Comparison of ENCODE assay signal across 23 cellular contexts in the genomic region with DNA sequence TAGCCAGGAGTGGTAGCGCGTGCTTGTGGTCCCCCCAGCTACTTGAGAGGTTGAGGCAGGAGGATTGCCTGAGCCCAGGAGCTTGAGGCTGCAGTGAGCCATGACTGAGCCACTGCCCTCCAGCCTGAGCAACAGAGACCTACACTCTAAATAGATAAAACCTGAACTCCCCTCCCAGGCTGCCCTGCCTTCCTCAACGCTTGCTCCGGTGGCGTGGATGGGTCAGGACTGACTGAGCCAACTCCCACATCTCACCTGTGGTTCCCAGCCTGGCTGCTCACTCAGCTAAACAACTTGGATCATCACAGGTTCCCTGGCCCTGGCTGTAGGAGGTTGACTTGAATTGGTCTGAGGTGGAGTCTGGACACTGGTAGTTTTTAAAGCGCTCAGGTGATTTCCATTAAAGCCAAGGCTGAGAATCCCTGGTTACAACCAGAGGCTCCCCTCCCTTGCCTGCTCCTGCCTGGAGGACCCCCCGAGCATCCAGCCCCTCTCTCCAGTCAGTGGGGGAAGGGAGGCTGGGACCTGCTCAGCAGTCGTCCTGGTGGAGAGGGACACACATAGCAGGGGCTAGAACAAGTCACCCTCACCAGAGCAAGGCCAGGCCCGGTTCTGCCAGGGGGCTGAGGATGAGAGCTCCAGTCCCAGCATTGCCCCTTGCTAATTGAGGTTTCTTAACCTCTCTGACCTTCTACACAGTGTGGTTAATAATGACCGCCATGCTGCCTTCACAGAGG. TPM values are rescaled to one million over a fixed set of nuclear protein-coding genes. Genes with fewer than 3 reads are reported as not detected.
DNase-seq lines count a peak whose midpoint lies in the region; ATAC-seq, FAIRE-seq and TF ChIP-seq lines count a peak whose summit lies in the region.
"Had no signal": no experiment of that assay in that cellular context is flagged by ENCODE, and none has a peak within 500 bp of the region (broad histone marks: within the 10 kb centered on the region; RNA-seq: fewer than 3 reads in every experiment).

No MANE protein-coding gene starts in this region.

- FAIRE-seq in GM12878 (lab: Jason Lieb, UNC), result peak; percentile 23
- FAIRE-seq in kidney (lab: Jason Lieb, UNC), result no peak
- FAIRE-seq: GM18507, keratinocyte had no signal

- H3K36me3 ChIP-seq in GM23338 (ENCODE audit: insufficient read depth) (no peaks in the 10 kb centered on the region), GM12878 (ENCODE audit: control insufficient read depth in 2 of 2, insufficient read depth in 2 of 2, low read length in 1 of 2) (no peaks in the 10 kb centered on the region), kidney (ENCODE audit: control insufficient read depth in 1 of 2, insufficient read depth in 2 of 2, low read length in 2 of 2) (no peaks in the 10 kb centered on the region), OCI-LY7 (ENCODE audit: insufficient read depth, low read length) (no peaks in the 10 kb centered on the region)
- H3K36me3 ChIP-seq: right lobe of liver, suprapubic skin had no signal

- H2AFZ ChIP-seq in GM23338 (no peak overlapping the region), GM12878 (ENCODE audit: control insufficient read depth, low read depth, low read length) (no peak overlapping the region), OCI-LY7 (ENCODE audit: low read length) (no peak overlapping the region)

- SMC1A ChIA-PET in GM12878 (lab: Charles Lee; ENCODE audit: uncharacterized antibody, unreplicated experiment), result no interaction called here

- no peaks in the 10 kb centered on the region for H3K4me1 ChIP-seq in GM23338 (ENCODE audit: insufficient read depth)
- peaks cover 26% of the 10 kb centered on the region for H3K4me1 ChIP-seq in GM12878 (ENCODE audit: control insufficient read depth, insufficient read depth, low read length)
- peaks cover 5 to 10% of the 10 kb centered on the region in 2 donors for H3K4me1 ChIP-seq in kidney (ENCODE audit: control insufficient read depth in 1 of 2, insufficient read depth in 1 of 2, low read depth in 1 of 2, low read length in 2 of 2)
- peaks cover 16% of the 10 kb centered on the region for H3K4me1 ChIP-seq in OCI-LY7 (ENCODE audit: insufficient read depth, low read length, poor library complexity, severe bottlenecking)
- H3K4me1 ChIP-seq: right lobe of liver had no signal

- POLR2A ChIA-PET in GM12878 (lab: Charles Lee) (no interaction called here), OCI-LY7 (lab: Charles Lee) (no interaction called here)

- ATAC-seq in GM23338, result peak; percentile 42
- ATAC-seq in GM12878, result no peak
- ATAC-seq in HG03565 (IDR thresholded peaks at IDR 0.05; ENCODE audit: unreplicated experiment), result no peak
- ATAC-seq: esophagus mucosa, right lobe of liver had no signal

- H3K4me3 ChIP-seq in AG09309 (ENCODE audit: control insufficient read depth, low read depth, low read length) (no peak overlapping the region), GM23338 (no peak overlapping the region), GM12878 (no peak overlapping the region), kidney (ENCODE audit: low read length in 2 of 2) (no peak overlapping the region), OCI-LY7 (ENCODE audit: low read depth, low read length, poor library complexity, severe bottlenecking) (no peak overlapping the region)
- H3K4me3 ChIP-seq: coronary artery, right lobe of liver, suprapubic skin had no signal

- no peak for TF ChIP-seq POLR2A in GM12878 (IDR thresholded peaks at IDR 0.05; ENCODE audit: low read depth, low read length)

- in situ Hi-C loops in GM12878 (cut with MboI), result no loop called here

- no peak overlapping the region for H3K4me3 Mint-ChIP-seq in GM23338

- H3K4me2 ChIP-seq in GM23338 (no peak overlapping the region), GM12878 (ENCODE audit: control insufficient read depth, insufficient read depth) (no peak overlapping the region), OCI-LY7 (ENCODE audit: low read length) (no peak overlapping the region)

- TF ChIP-seq EP300 in GM12878 (IDR thresholded peaks at IDR 0.05; ENCODE audit: borderline replicate concordance in 1 of 2, control insufficient read depth in 1 of 2, low read depth in 2 of 2, low read length in 2 of 2), result no peak

- peaks cover 27% of the 10 kb centered on the region for H3K4me1 Mint-ChIP-seq in GM23338

- H3K9me3 ChIP-seq in GM12878 (replicated peaks; ENCODE audit: control insufficient read depth, insufficient read depth, low read length), result no peaks in the 10 kb centered on the region; the same call in 2 of the 3 replicates
- H3K9me3 ChIP-seq in kidney (ENCODE audit: control insufficient read depth in 1 of 2, low read length in 2 of 2), result no peaks in the 10 kb centered on the region
- H3K9me3 ChIP-seq in OCI-LY7 (ENCODE audit: low read length), result no peaks in the 10 kb centered on the region
- H3K9me3 ChIP-seq: right lobe of liver, suprapubic skin had no signal

- no peaks in the 10 kb centered on the region for H3K9me3 Mint-ChIP-seq in GM23338

- no peaks in the 10 kb centered on the region for H3K79me2 ChIP-seq in GM23338 (replicated peaks; ENCODE audit: insufficient read depth)
- no peaks in the 10 kb centered on the region for H3K79me2 ChIP-seq in GM12878 (ENCODE audit: control insufficient read depth, insufficient read depth, low read length)
- no peaks in the 10 kb centered on the region for H3K79me2 ChIP-seq in OCI-LY7 (ENCODE audit: insufficient read depth, low read depth, low read length)

- H3K27ac ChIP-seq in GM23338 (ENCODE audit: low read depth) (no peak overlapping the region), GM12878 (ENCODE audit: control insufficient read depth, insufficient read depth) (no peak overlapping the region), kidney (ENCODE audit: low read depth in 2 of 2, low read length in 2 of 2) (no peak overlapping the region), OCI-LY7 (ENCODE audit: low read depth, low read length, poor library complexity, severe bottlenecking) (no peak overlapping the region)
- H3K27ac ChIP-seq: coronary artery, right lobe of liver, suprapubic skin had no signal

- peak; percentile 11 for TF ChIP-seq CTCF in AG09309 (IDR thresholded peaks at IDR 0.05; ENCODE audit: control insufficient read depth, insufficient read depth, low read depth, low read length, missing control alignments)
- TF ChIP-seq CTCF in GM23338 (conservative IDR thresholded peaks at IDR 0.05; ENCODE audit: low read depth in 2 of 2), result peak in 1 of 2 experiments; percentile 32; a peak in 2 of 4 replicates
- 0 out of 6 replicates have a peak, but pooled peaks of 1 of the 3 experiments have one; percentile 6 for TF ChIP-seq CTCF in GM12878 (IDR thresholded peaks at IDR 0.05 in 2 of 3, conservative IDR thresholded peaks at IDR 0.05 in 1 of 3; ENCODE audit: control insufficient read depth in 2 of 3, extremely low read depth in 1 of 3, insufficient read depth in 1 of 3, low read depth in 3 of 3, low read length in 3 of 3)
- TF ChIP-seq CTCF in kidney (IDR thresholded peaks at IDR 0.05; ENCODE audit: borderline replicate concordance, extremely low read depth, insufficient read depth), result no peak
- no peak for TF ChIP-seq CTCF in OCI-LY7 (conservative IDR thresholded peaks at IDR 0.05; ENCODE audit: low read length)

- H4K20me1 ChIP-seq in GM23338 (replicated peaks; ENCODE audit: insufficient read depth) (no peaks in the 10 kb centered on the region), GM12878 (ENCODE audit: control insufficient read depth, insufficient read depth) (no peaks in the 10 kb centered on the region), OCI-LY7 (ENCODE audit: insufficient read depth, low read length) (no peaks in the 10 kb centered on the region)

- no peaks in the 10 kb centered on the region for H3K27me3 ChIP-seq in GM23338 (ENCODE audit: insufficient read depth)
- no peaks in the 10 kb centered on the region for H3K27me3 ChIP-seq in GM12878 (replicated peaks in 1 of 2; ENCODE audit: control insufficient read depth in 2 of 2, insufficient read depth in 2 of 2, low read length in 1 of 2)
- H3K27me3 ChIP-seq: right lobe of liver, suprapubic skin had no signal

- H3K9me2 ChIP-seq in GM23338 (ENCODE audit: insufficient read depth), result no peaks in the 10 kb centered on the region
- H3K9me2 ChIP-seq in OCI-LY7 (ENCODE audit: insufficient read depth, low read length), result no peaks in the 10 kb centered on the region

- H3K27me3 Mint-ChIP-seq in GM23338 (ENCODE audit: insufficient read depth, low read depth, poor library complexity), result peaks cover 8% of the 10 kb centered on the region

- no TSS peak for BruUV-seq in GM12878 (replicated peaks; lab: Mats Ljungman, UMichigan)
- no TSS peak for BruUV-seq in OCI-LY7 (replicated peaks; lab: Mats Ljungman, UMichigan)

- H3K27ac Mint-ChIP-seq in GM23338, result no peak overlapping the region; the same call in 1 of the 2 replicates

- H3F3A ChIP-seq in GM23338 (replicated peaks; ENCODE audit: low read depth), result no peaks in the 10 kb centered on the region

- CTCF ChIA-PET in GM12878 (lab: Yijun Ruan, JAX), result interaction anchor here (0.5 to 1.1 kb wide), 3 partner anchors 14 to 252 kb away, joined by 3 to 4 read pairs (median 3); no protein-coding TSS in a partner anchor
- CTCF ChIA-PET in OCI-LY7 (lab: Charles Lee; ENCODE audit: unreplicated experiment), result no interaction called here

- RAD21 ChIA-PET in GM12878 (lab: Charles Lee; ENCODE audit: unreplicated experiment), result no interaction called here

- H3K9ac ChIP-seq in GM12878 (ENCODE audit: control insufficient read depth, insufficient read depth, low read length), result no peak overlapping the region
- H3K9ac ChIP-seq in kidney (ENCODE audit: low read length in 2 of 2), result no peak overlapping the region

- H3K36me3 Mint-ChIP-seq in GM23338 (ENCODE audit: low read depth), result no peaks in the 10 kb centered on the region; the same call in 2 of the 3 replicates

- TF ChIP-seq RAD21 in GM12878 (IDR thresholded peaks at IDR 0.05; ENCODE audit: insufficient read depth, low read depth, low read length), result no peak

- DNase-seq in AG09309 (ENCODE audit: low read depth), result no peak
- peak; percentile 62 for DNase-seq in GM23338 (ENCODE audit: low spot score)
- DNase-seq in GM12878 (ENCODE audit: low read depth, low spot score), result no peak
- peak; percentile 45 for DNase-seq in kidney
- no peak for DNase-seq in kidney glomerular epithelial cell (lab: John Stamatoyannopoulos, UW)
- no peak for DNase-seq in OCI-LY7 (ENCODE audit: low spot score)
- no peak for DNase-seq in stimulated activated CD4-positive, alpha-beta T cell treated with anti-CD3 and anti-CD28 coated beads, Interleukin-4, amount 100 ng/mL, for 1 hour
- DNase-seq: activated CD4-positive, alpha-beta T cell treated with anti-CD3 and anti-CD28 coated beads for 1 hour; anterior cingulate cortex; head of caudate nucleus; midbrain; NCI-H1417; NCI-H2171 treated with DMSO at 0.1 percent for 48 hours; NK-92 treated with Interleukin-12 subunit alpha and Interleukin-12 subunit beta, amount 100 ng/mL, for 24 hours; stimulated activated CD4-positive, alpha-beta T cell treated with anti-CD3 and anti-CD28 coated beads, Interleukin-1b, Interleukin-23, amount 100 ng/mL, for 48 hours; T-helper 2 cell had no signal

- 63% methylated on average over 10 of the region's 10 CpGs for WGBS in GM12878 (ENCODE audit: insufficient coverage, insufficient replicate concordance, low lambda C conversion rate, missing lambda C conversion rate)

- intact Hi-C loops in GM12878 (cut with micrococcal nuclease; ENCODE audit: unreplicated experiment) (no loop called here), kidney (cut with DNase I) (no loop called here), OCI-LY7 (cut with micrococcal nuclease; ENCODE audit: unreplicated experiment) (no loop called here)

RNA-seq across cellular contexts. Expression of a gene that starts 47.0 kb away (rescaled TPM):
- 17.1 and 28.9 TPM in 2 replicates for total RNA-seq in GM23338 (2014; rRNA removed; shearing (Covaris generic))
- polyA plus RNA-seq in GM23338 (2016; fragmentation: Nextera tagmentation; extraction: Ambion mirVana) (22.2 and 24.6 TPM in 2 replicates), GM12878 (2011; rRNA removed) (15.9 and 19.5 TPM in 2 replicates), GM12878 (2014; fragmentation: Illumina TruSeq; extraction: Trizol) (12.5 and 13.1 TPM in 2 replicates), GM12878 (2014; fragmentation: Nextera tagmentation; extraction: Ambion mirVana) (1 to 10 TPM; 9.4 to 9.9 TPM), GM12878 (2014; rRNA removed) (8.1 and 8.8 TPM in 2 replicates), GM12878 (2016; fragmentation: Nextera tagmentation; extraction: Ambion mirVana) (10 to 100 TPM; 12.8 to 15.3 TPM), kidney (ENCODE audit: insufficient read depth, low read depth, low replicate concordance) (8.8 TPM)
- total RNA-seq in GM12878 (2013; cell fraction: nucleolus; rRNA removed), result 35.7 and 41.0 TPM in 2 replicates
- total RNA-seq in GM12878 (2014; rRNA removed) (8.4 and 10.3 TPM in 2 replicates), GM12878 (2014; rRNA removed; fragmentation: Illumina TruSeq; extraction: Trizol) (18.3 and 18.8 TPM in 2 replicates), GM12878 (2021) (10.6 and 12.4 TPM in 2 replicates), kidney (27.7 TPM), OCI-LY7 (2022) (35.3 and 39.6 TPM in 2 replicates)
- polyA plus RNA-seq in GM12878 (2011; ENCODE audit: low read depth), result 2.5 TPM
- polyA plus RNA-seq in GM12878 (2011; cell fraction: cytosol; rRNA removed), result 5.5 and 6.2 TPM in 2 replicates
- 8.2 and 11.9 TPM in 2 replicates for polyA plus RNA-seq in GM12878 (2011; cell fraction: nucleus; rRNA removed)
- polyA plus RNA-seq in GM12878 (2012), result 4.1 and 4.9 TPM in 2 replicates
- polyA minus RNA-seq in GM12878 (2011; rRNA and poly(A)+ RNA removed), result 16.2 and 21.2 TPM in 2 replicates
- 9.1 and 9.5 TPM in 2 replicates for polyA minus RNA-seq in GM12878 (2011; cell fraction: cytosol; rRNA and poly(A)+ RNA removed)
- polyA minus RNA-seq in GM12878 (2011; cell fraction: nucleus; rRNA and poly(A)+ RNA removed), result 23.3 and 37.2 TPM in 2 replicates
- 25.1 and 31.1 TPM in 2 replicates for total RNA-seq in OCI-LY7 (2014; rRNA removed; shearing (Covaris generic))

Comparison
In these comparisons a context has a peak if more than half of its experiments do, and no peak if none do; other contexts are left out.
1. DNase-seq: peak in GM23338 (single experiment) and kidney (single experiment); none in AG09309 (single experiment), GM12878 (single experiment), kidney glomerular epithelial cell (single experiment), OCI-LY7 (single experiment) and stimulated activated CD4-positive, alpha-beta T cell treated with anti-CD3 and anti-CD28 coated beads, Interleukin-4, amount 100 ng/mL, for 1 hour (single experiment).